Comparison of ENCODE assay signal across 8 cellular contexts in the genomic region with DNA sequence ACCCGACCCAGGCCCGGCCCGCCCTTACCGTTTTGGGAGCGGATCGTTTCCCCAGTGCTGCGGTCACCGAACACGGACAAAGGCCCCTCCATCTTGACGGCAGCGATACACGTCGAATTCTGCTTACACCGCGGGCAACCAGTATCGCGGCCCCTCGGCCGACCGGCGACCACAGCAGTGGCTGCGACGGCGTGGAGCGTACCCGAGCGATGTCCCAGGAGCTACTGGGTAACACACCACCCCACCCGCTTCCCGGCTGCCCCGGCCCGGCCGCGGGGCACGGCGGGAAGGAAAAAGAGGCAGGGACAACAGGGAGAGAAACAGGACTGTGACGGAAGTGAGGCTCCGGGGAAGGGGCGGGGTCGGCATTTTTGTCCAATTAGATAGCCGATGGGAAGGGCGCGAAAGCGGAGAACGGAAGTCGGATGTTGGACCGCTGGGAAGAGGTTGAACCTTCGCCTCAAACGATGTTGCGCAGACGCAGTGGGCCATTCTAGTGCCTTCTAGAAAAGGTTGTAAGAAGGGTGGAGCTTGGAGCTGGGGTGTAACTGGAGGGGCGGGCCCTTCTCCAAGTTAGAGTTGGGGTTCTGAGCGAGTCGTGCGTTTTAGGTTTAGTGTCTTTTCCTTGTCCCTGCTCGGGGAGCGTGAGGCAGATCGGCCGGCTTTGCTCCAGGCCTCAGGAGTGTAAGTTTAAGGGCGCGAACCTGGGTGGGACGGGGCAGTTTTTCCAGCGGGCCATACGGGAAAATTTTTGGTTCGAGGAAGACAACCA. TPM values are rescaled to one million over a fixed set of nuclear protein-coding genes. Genes with fewer than 3 reads are reported as not detected.
A peak's percentile ranks its signal among the peaks of the same experiment; 100 is the strongest.
DNase-seq lines count a peak whose midpoint lies in the region; ATAC-seq, FAIRE-seq and TF ChIP-seq lines count a peak whose summit lies in the region.

A gene (minus strand): TSS at position 226 of the 772 bp plus-strand sequence. CDS start 134 bp downstream, at position 92.

- no peak within 1 kb of the TSS; the same call in 1 of the 2 replicates for H2AFZ ChIP-seq in OCI-LY3 (ENCODE audit: low read depth, low read length)

- no peaks in the 10 kb centered on the region for H3K27me3 ChIP-seq in OCI-LY3 (ENCODE audit: low read depth, low read length)

- H3K27ac ChIP-seq in OCI-LY3 (ENCODE audit: low read length) (peak within 1 kb of the TSS; percentile 85), mesodermal cell (ENCODE audit: low read depth, low read length, severe bottlenecking) (peak within 1 kb of the TSS; percentile 96)

- peak; percentile 98 for FAIRE-seq in endometrium (lab: Jason Lieb, UNC)

- peaks cover 39% of the 10 kb centered on the region for H3K36me3 ChIP-seq in OCI-LY3 (replicated peaks; ENCODE audit: low read depth, low read length)
- H3K36me3 ChIP-seq in mesodermal cell (ENCODE audit: control insufficient read depth, insufficient read depth, low read length): peaks cover 59% of the 10 kb centered on the region

- peak within 1 kb of the TSS; percentile 71 for H3K4me2 ChIP-seq in OCI-LY3 (ENCODE audit: low read length)

- peak; percentile 94 for DNase-seq in D341Med (ENCODE audit: low spot score)
- peak; percentile 98 for DNase-seq in HuH-7 (ENCODE audit: low spot score)
- peak; percentile 97 for DNase-seq in activated CD8-positive, alpha-beta memory T cell treated with anti-CD3 and anti-CD28 coated beads, Interleukin-2, amount 50 U/mL, for 48 hours
- peak; percentile 96 to 100 for DNase-seq in stimulated activated CD8-positive, alpha-beta memory T cell treated with anti-CD3 and anti-CD28 coated beads, Interleukin-15, amount 100 ng/mL, for 4 hours (ENCODE audit: low read depth in 2 of 2)

- peak within 1 kb of the TSS; percentile 94 for H3K9ac ChIP-seq in OCI-LY3 (ENCODE audit: low read length)

- H3K4me3 ChIP-seq in OCI-LY3 (ENCODE audit: low read length): peak within 1 kb of the TSS; percentile 94
- peak within 1 kb of the TSS; percentile 99 for H3K4me3 ChIP-seq in mesodermal cell (ENCODE audit: extremely low read depth, insufficient read depth, low read length, poor library complexity, severe bottlenecking)

- H3K4me1 ChIP-seq in OCI-LY3 (ENCODE audit: low read length) (peaks cover 21% of the 10 kb centered on the region), mesodermal cell (ENCODE audit: control insufficient read depth, insufficient read depth, low read length, poor library complexity, severe bottlenecking) (peaks cover 5% of the 10 kb centered on the region)

- 1% methylated on average over 35 to 53 of the region's 64 CpGs for WGBS in mesodermal cell (ENCODE audit: insufficient coverage in 2 of 2), 2 experiments

- ATAC-seq in GM21515 (IDR thresholded peaks at IDR 0.05; ENCODE audit: unreplicated experiment): peak; percentile 69

- TF ChIP-seq CTCF in OCI-LY3 (IDR thresholded peaks at IDR 0.05; ENCODE audit: low read depth, low read length): no peak

- peaks cover 9% of the 10 kb centered on the region for H4K20me1 ChIP-seq in OCI-LY3 (ENCODE audit: insufficient read depth, low read length)

- H3K9me3 ChIP-seq in OCI-LY3 (ENCODE audit: insufficient read depth, low read length) (no peaks in the 10 kb centered on the region), mesodermal cell (ENCODE audit: control insufficient read depth, low read length) (no peaks in the 10 kb centered on the region)

- peaks cover 85% of the 10 kb centered on the region for H3K79me2 ChIP-seq in OCI-LY3 (ENCODE audit: low read length)

RNA-seq across cellular contexts. Expression of the gene that starts here (rescaled TPM):
- polyA plus RNA-seq in mesodermal cell (2013, experiment 1 of 2): 233 TPM
- polyA plus RNA-seq in mesodermal cell (2013, experiment 2 of 2): 220 TPM

Comparison
In these comparisons a context has a peak if more than half of its experiments do, and no peak if none do; other contexts are left out.
1. Peak in every context shown above with its lines: DNase-seq, ATAC-seq, H3K4me3 ChIP-seq and H3K27ac ChIP-seq.